1 cellular context compared by ENCODE assay signal in genomic region chr5:32239385-32239784, GRCh38.
TF ChIP-seq lines count a peak whose summit lies in the region.

No MANE protein-coding gene starts in this region.

TF ChIP-seq in HepG2, 621 proteins besides CTCF, POLR2A, EP300 and RAD21 (continued from another document):
- TF ChIP-seq, protein P1, sequence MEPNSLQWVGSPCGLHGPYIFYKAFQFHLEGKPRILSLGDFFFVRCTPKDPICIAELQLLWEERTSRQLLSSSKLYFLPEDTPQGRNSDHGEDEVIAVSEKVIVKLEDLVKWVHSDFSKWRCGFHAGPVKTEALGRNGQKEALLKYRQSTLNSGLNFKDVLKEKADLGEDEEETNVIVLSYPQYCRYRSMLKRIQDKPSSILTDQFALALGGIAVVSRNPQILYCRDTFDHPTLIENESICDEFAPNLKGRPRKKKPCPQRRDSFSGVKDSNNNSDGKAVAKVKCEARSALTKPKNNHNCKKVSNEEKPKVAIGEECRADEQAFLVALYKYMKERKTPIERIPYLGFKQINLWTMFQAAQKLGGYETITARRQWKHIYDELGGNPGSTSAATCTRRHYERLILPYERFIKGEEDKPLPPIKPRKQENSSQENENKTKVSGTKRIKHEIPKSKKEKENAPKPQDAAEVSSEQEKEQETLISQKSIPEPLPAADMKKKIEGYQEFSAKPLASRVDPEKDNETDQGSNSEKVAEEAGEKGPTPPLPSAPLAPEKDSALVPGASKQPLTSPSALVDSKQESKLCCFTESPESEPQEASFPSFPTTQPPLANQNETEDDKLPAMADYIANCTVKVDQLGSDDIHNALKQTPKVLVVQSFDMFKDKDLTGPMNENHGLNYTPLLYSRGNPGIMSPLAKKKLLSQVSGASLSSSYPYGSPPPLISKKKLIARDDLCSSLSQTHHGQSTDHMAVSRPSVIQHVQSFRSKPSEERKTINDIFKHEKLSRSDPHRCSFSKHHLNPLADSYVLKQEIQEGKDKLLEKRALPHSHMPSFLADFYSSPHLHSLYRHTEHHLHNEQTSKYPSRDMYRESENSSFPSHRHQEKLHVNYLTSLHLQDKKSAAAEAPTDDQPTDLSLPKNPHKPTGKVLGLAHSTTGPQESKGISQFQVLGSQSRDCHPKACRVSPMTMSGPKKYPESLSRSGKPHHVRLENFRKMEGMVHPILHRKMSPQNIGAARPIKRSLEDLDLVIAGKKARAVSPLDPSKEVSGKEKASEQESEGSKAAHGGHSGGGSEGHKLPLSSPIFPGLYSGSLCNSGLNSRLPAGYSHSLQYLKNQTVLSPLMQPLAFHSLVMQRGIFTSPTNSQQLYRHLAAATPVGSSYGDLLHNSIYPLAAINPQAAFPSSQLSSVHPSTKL (CRISPR knock-in tag; IDR thresholded peaks at IDR 0.05): no peak
- TF ChIP-seq ZNF770 (CRISPR knock-in tag; IDR thresholded peaks at IDR 0.05) (no peak), RXRB (CRISPR knock-in tag; IDR thresholded peaks at IDR 0.05; ENCODE audit: borderline replicate concordance) (no peak), AFF4 (CRISPR knock-in tag; IDR thresholded peaks at IDR 0.05) (no peak), ISL2 (CRISPR knock-in tag; IDR thresholded peaks at IDR 0.05) (no peak)
